ENCODE assay signal across 19 cellular contexts in the genomic region with DNA sequence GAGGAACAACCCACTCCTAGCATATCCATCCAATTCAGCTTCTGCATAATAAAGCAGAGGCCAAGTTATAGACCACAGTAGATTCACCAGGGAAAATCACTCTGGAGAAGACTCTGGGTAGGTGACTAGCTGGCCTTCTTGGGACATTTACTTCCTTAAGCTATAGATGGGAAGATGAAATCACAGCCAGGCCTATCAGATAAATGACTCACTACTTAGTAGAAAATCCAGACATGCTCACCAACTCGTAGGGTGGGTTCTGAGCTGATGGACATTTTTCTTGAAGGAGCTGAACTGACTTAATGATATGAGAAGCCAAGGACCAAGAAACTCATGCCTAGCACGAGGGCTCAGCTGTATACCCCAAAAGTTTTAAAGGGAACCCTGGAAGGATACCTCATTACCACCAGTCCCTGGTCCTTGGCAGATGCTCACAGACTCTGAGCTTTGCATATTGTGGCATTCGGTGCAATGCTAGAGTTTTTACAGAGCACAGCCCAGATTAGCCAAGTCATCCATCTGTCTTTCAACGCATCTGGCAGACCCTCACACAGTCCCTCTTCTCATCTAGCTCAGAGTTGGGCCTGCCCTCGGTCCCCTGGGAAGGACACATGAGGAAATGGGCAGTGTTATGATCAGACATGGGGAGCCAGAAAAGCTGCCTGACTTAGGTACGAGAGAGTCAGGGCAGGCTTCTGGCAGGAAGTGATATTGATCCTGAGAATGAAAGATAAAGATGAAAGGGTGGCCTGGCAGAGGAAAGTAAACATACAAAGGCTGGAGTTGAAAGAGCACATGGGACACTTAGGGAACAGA. TPM values are rescaled to one million over a fixed set of nuclear protein-coding genes. Genes with fewer than 3 reads are reported as not detected.
DNase-seq lines count a peak whose midpoint lies in the region; ATAC-seq, FAIRE-seq and TF ChIP-seq lines count a peak whose summit lies in the region.
"Had no signal": no experiment of that assay in that cellular context is flagged by ENCODE, and none has a peak within 500 bp of the region (broad histone marks: within the 10 kb centered on the region; RNA-seq: fewer than 3 reads in every experiment).

No MANE protein-coding gene starts in this region.

- peak; percentile 55 to 96; a peak in 3 of 4 replicates for TF ChIP-seq EP300 in HepG2 (IDR thresholded peaks at IDR 0.05; ENCODE audit: low read depth in 2 of 2, low read length in 2 of 2)
- peak; percentile 91 for TF ChIP-seq EP300 in HepG2 (CRISPR knock-in tag; IDR thresholded peaks at IDR 0.05; ENCODE audit: borderline replicate concordance)

- TF ChIP-seq CTCF in HepG2 (CRISPR knock-in tag; IDR thresholded peaks at IDR 0.05): 0 out of 2 replicates have a peak, but pooled peaks have one; percentile 1
- no peak for TF ChIP-seq CTCF in smooth muscle cell (IDR thresholded peaks at IDR 0.05; ENCODE audit: borderline replicate concordance, insufficient read depth, poor library complexity, severe bottlenecking)

- WGBS in HepG2 (ENCODE audit: low lambda C conversion rate): 22% methylated on average over 5 of the region's 6 CpGs
- 36% methylated on average over 6 of the region's 6 CpGs for WGBS in smooth muscle cell (ENCODE audit: low lambda C conversion rate)

- 0 out of 4 replicates have a peak, but pooled peaks of 1 of the 2 experiments have one; percentile 7 for TF ChIP-seq POLR2A in HepG2 (IDR thresholded peaks at IDR 0.05; ENCODE audit: insufficient read depth in 1 of 2, low read depth in 2 of 2, low read length in 2 of 2)

- peaks cover 4% of the 10 kb centered on the region; the same call in 1 of the 2 replicates for H4K20me1 ChIP-seq in BLaER1
- no peaks in the 10 kb centered on the region for H4K20me1 ChIP-seq in HepG2 (ENCODE audit: insufficient read depth, low read length)
- no peaks in the 10 kb centered on the region for H4K20me1 ChIP-seq in smooth muscle cell (ENCODE audit: low read depth)

- no peaks in the 10 kb centered on the region for H3K9me3 Mint-ChIP-seq in activated T-helper 17 cell treated with anti-CD3 and anti-CD28 coated beads, Interleukin-2, amount 50 U/mL, for 72 hours
- H3K9me3 Mint-ChIP-seq: immature natural killer cell had no signal

- H2AFZ ChIP-seq in HepG2 (ENCODE audit: low read length) (no peak overlapping the region), smooth muscle cell (ENCODE audit: low read depth) (no peak overlapping the region)

- no peak overlapping the region for H3K4me3 Mint-ChIP-seq in activated T-helper 17 cell treated with anti-CD3 and anti-CD28 coated beads, Interleukin-2, amount 50 U/mL, for 72 hours
- H3K4me3 Mint-ChIP-seq: immature natural killer cell had no signal

- H3K27me3 Mint-ChIP-seq in activated T-helper 17 cell treated with anti-CD3 and anti-CD28 coated beads, Interleukin-2, amount 50 U/mL, for 72 hours: no peaks in the 10 kb centered on the region

- H3K27ac ChIP-seq in BLaER1: peak overlapping the region; percentile 46; the same call in 1 of the 2 replicates
- H3K27ac ChIP-seq in HepG2 (ENCODE audit: extremely low read length, insufficient read depth, low read length): peak overlapping the region; percentile 97
- no peak overlapping the region for H3K27ac ChIP-seq in smooth muscle cell (ENCODE audit: low read depth)
- H3K27ac ChIP-seq: brain microvascular endothelial cell had no signal

- no peak for TF ChIP-seq RAD21 in HepG2 (CRISPR knock-in tag; IDR thresholded peaks at IDR 0.05)

- FAIRE-seq in HepG2 (lab: Jason Lieb, UNC): peak; percentile 96
- FAIRE-seq: GM12878 had no signal

- H3K9ac ChIP-seq in BLaER1 (peak overlapping the region; percentile 53; the same call in 1 of the 2 replicates), HepG2 (ENCODE audit: insufficient read depth, low read depth, low read length) (peak overlapping the region; percentile 75), smooth muscle cell (ENCODE audit: low read depth) (no peak overlapping the region)

- H3K27me3 ChIP-seq in BLaER1 (no peaks in the 10 kb centered on the region), HepG2 (ENCODE audit: control insufficient read depth in 1 of 2, insufficient read depth in 2 of 2, low read length in 2 of 2) (no peaks in the 10 kb centered on the region), smooth muscle cell (ENCODE audit: low read depth) (no peaks in the 10 kb centered on the region)

- no peaks in the 10 kb centered on the region for H3K36me3 Mint-ChIP-seq in activated T-helper 17 cell treated with anti-CD3 and anti-CD28 coated beads, Interleukin-2, amount 50 U/mL, for 72 hours (ENCODE audit: low read depth)
- H3K36me3 Mint-ChIP-seq: immature natural killer cell had no signal

- CTCF ChIA-PET in HepG2 (lab: Yijun Ruan, JAX; ENCODE audit: low intra/inter-chr PET ratio, low total read pairs): no interaction called here

- DNase-seq in HUDEP-2 (lab: John Stamatoyannopoulos, UW; ENCODE audit: unreplicated experiment in 76 of 76): peak in 64 of 76 experiments; percentile 7 to 85 (median 41)
- DNase-seq in HepG2 (ENCODE audit: low spot score): peak; percentile 91
- DNase-seq in NCI-H1105 (lab: John Stamatoyannopoulos, UW): no peak
- no peak for DNase-seq in smooth muscle cell (lab: John Stamatoyannopoulos, UW; ENCODE audit: unreplicated experiment)
- DNase-seq: activated effector memory CD4-positive, alpha-beta T cell treated with anti-CD3 and anti-CD28 coated beads, Interleukin-2, amount 50 U/mL, for 16 hours; brain microvascular endothelial cell; DND-41; effector memory CD4-positive, alpha-beta T cell; foreskin fibroblast; immature natural killer cell; NCI-H2029; NCI-H526 treated with DMSO at 0.1 percent for 48 hours had no signal

- no peak overlapping the region for H3K4me3 ChIP-seq in BLaER1
- peak overlapping the region in 1 of 3 experiments; percentile 32; a peak in 1 of 6 replicates for H3K4me3 ChIP-seq in HepG2 (replicated peaks in 1 of 3; ENCODE audit: insufficient read depth in 1 of 3, low read depth in 2 of 3, low read length in 3 of 3)
- H3K4me3 ChIP-seq in smooth muscle cell: no peak overlapping the region
- H3K4me3 ChIP-seq: GM12878 had no signal

- no peaks in the 10 kb centered on the region for H3K79me2 ChIP-seq in HepG2 (ENCODE audit: insufficient read depth, low read length)
- no peaks in the 10 kb centered on the region for H3K79me2 ChIP-seq in smooth muscle cell (ENCODE audit: low read depth)

- in situ Hi-C loops in HepG2 (cut with HindIII; ENCODE audit: extremely low pct_ligation_motif_present, low pct_unique_long_range_greater_than_20kb): no loop called here

- H3K9me3 ChIP-seq in BLaER1 (no peaks in the 10 kb centered on the region), HepG2 (ENCODE audit: low read length) (no peaks in the 10 kb centered on the region), smooth muscle cell (replicated peaks; ENCODE audit: low read depth) (no peaks in the 10 kb centered on the region)

- peak; percentile 18 for ATAC-seq in activated T-helper 17 cell treated with anti-CD3 and anti-CD28 coated beads, Interleukin-2, amount 50 U/mL, for 72 hours (replicated peaks)
- ATAC-seq in HepG2 (peak; percentile 73), HG03095 (IDR thresholded peaks at IDR 0.05; ENCODE audit: unreplicated experiment) (no peak), HG03108 (IDR thresholded peaks at IDR 0.05; ENCODE audit: unreplicated experiment) (no peak)
- ATAC-seq: GM12878 had no signal

- H3K36me3 ChIP-seq in BLaER1 (no peaks in the 10 kb centered on the region), HepG2 (replicated peaks in 1 of 2; ENCODE audit: control insufficient read depth in 1 of 2, insufficient read depth in 2 of 2, low read length in 2 of 2) (no peaks in the 10 kb centered on the region), smooth muscle cell (ENCODE audit: low read depth) (no peaks in the 10 kb centered on the region)
- H3K36me3 ChIP-seq: brain microvascular endothelial cell had no signal

- H3K27ac Mint-ChIP-seq in activated T-helper 17 cell treated with anti-CD3 and anti-CD28 coated beads, Interleukin-2, amount 50 U/mL, for 72 hours: peak overlapping the region; percentile 23

- TSS peak; percentile 36 for BruUV-seq in HepG2 (replicated peaks; lab: Mats Ljungman, UMichigan)

- H3K4me1 Mint-ChIP-seq in activated T-helper 17 cell treated with anti-CD3 and anti-CD28 coated beads, Interleukin-2, amount 50 U/mL, for 72 hours: peaks cover 33% of the 10 kb centered on the region

- H3K4me1 ChIP-seq in BLaER1: peaks cover 72% of the 10 kb centered on the region
- H3K4me1 ChIP-seq in HepG2 (ENCODE audit: insufficient read depth, low read length): peaks cover 91% of the 10 kb centered on the region
- peaks cover 5% of the 10 kb centered on the region for H3K4me1 ChIP-seq in smooth muscle cell (ENCODE audit: low read depth)

- intact Hi-C loops in HepG2 (cut with micrococcal nuclease; ENCODE audit: unreplicated experiment): no loop called here

- POLR2A ChIA-PET in HepG2 (lab: Yijun Ruan, JAX): interaction anchor here (0.8 to 4.4 kb wide), 14 partner anchors 8 to 386 kb away, joined by 3 to 55 read pairs (median 4); partner anchors contain the start of gene FNIP1

- no peaks in the 10 kb centered on the region for H3F3A ChIP-seq in smooth muscle cell (ENCODE audit: low read depth)

- peak overlapping the region; percentile 88 for H3K4me2 ChIP-seq in BLaER1
- H3K4me2 ChIP-seq in HepG2 (ENCODE audit: low read depth, low read length): peak overlapping the region; percentile 77
- H3K4me2 ChIP-seq in smooth muscle cell: no peak overlapping the region

RNA-seq across cellular contexts. Expression of gene ACSL6, which starts 15.0 kb away (rescaled TPM):
- 1 to 10 TPM; 1.4 to 6.7 TPM for total RNA-seq in activated T-helper 17 cell treated with anti-CD3 and anti-CD28 coated beads, Interleukin-2, amount 50 U/mL, for 72 hours
- total RNA-seq in HepG2 (2016; rRNA removed; fragmentation: Illumina TruSeq; extraction: Trizol): 2.5 and 3.7 TPM in 2 replicates
- 0.40 and 0.71 TPM in 2 replicates for total RNA-seq in HepG2 (2016; cell fraction: cytosol; rRNA removed; fragmentation: Illumina TruSeq; extraction: Trizol; ENCODE audit: low read depth)
- total RNA-seq in HepG2 (2016; cell fraction: insoluble cytoplasmic fraction; rRNA removed; fragmentation: Illumina TruSeq; extraction: Trizol): 2.5 and 3.7 TPM in 2 replicates
- 1.2 and 1.4 TPM in 2 replicates for total RNA-seq in HepG2 (2016; cell fraction: membrane; rRNA removed; fragmentation: Illumina TruSeq; extraction: Trizol)
- 7.7 and 9.1 TPM in 2 replicates for total RNA-seq in HepG2 (2016; cell fraction: nucleus; rRNA removed; fragmentation: Illumina TruSeq; extraction: Trizol)
- 3.8 and 8.3 TPM in 2 replicates for polyA plus RNA-seq in HepG2 (2011; rRNA removed)
- polyA plus RNA-seq in HepG2 (2011; cell fraction: cytosol; rRNA removed): 1.2 and 1.9 TPM in 2 replicates
- polyA plus RNA-seq in HepG2 (2011; cell fraction: nucleus; rRNA removed): 34.1 and 36.0 TPM in 2 replicates
- 2.4 and 4.2 TPM in 2 replicates for polyA plus RNA-seq in HepG2 (2012)
- 0.34 and 0.45 TPM in 2 replicates for polyA plus RNA-seq in HepG2 (2016; cell fraction: cytosol; fragmentation: Illumina TruSeq; extraction: Trizol; ENCODE audit: low read depth)
- polyA plus RNA-seq in HepG2 (2016; cell fraction: insoluble cytoplasmic fraction; fragmentation: Illumina TruSeq; extraction: Trizol; ENCODE audit: low read depth): 1.7 and 2.1 TPM in 2 replicates
- polyA plus RNA-seq in HepG2 (2016; cell fraction: membrane; fragmentation: Illumina TruSeq; extraction: Trizol; ENCODE audit: low read depth): 0.49 and 0.72 TPM in 2 replicates
- 7.7 and 7.8 TPM in 2 replicates for polyA plus RNA-seq in HepG2 (2016; cell fraction: nucleus; fragmentation: Illumina TruSeq; extraction: Trizol; ENCODE audit: insufficient read depth, low read depth)
- polyA minus RNA-seq in HepG2 (2011; rRNA and poly(A)+ RNA removed; ENCODE audit: low replicate concordance): 0.35 and 13.5 TPM in 2 replicates
- 0.88 and 2.8 TPM in 2 replicates for polyA minus RNA-seq in HepG2 (2011; cell fraction: cytosol; rRNA and poly(A)+ RNA removed)
- 11.3 and 17.3 TPM in 2 replicates for polyA minus RNA-seq in HepG2 (2011; cell fraction: nucleus; rRNA and poly(A)+ RNA removed)
- not detected in 2 replicates for total RNA-seq in smooth muscle cell
- not detected in 2 replicates for polyA plus RNA-seq in smooth muscle cell
- total RNA-seq: GM12878, MCF 10A, RPMI7951 had no signal

RNA-seq across cellular contexts. Expression of gene MEIKIN, which starts 51.0 kb away (rescaled TPM):
- not detected for total RNA-seq in activated T-helper 17 cell treated with anti-CD3 and anti-CD28 coated beads, Interleukin-2, amount 50 U/mL, for 72 hours
- total RNA-seq in HepG2 (2016; rRNA removed; fragmentation: Illumina TruSeq; extraction: Trizol) (not detected in 2 replicates), smooth muscle cell (not detected in 2 replicates)
- not detected in 2 replicates for total RNA-seq in HepG2 (2016; cell fraction: cytosol; rRNA removed; fragmentation: Illumina TruSeq; extraction: Trizol; ENCODE audit: low read depth)
- total RNA-seq in HepG2 (2016; cell fraction: insoluble cytoplasmic fraction; rRNA removed; fragmentation: Illumina TruSeq; extraction: Trizol): not detected in 2 replicates
- not detected in 2 replicates for total RNA-seq in HepG2 (2016; cell fraction: membrane; rRNA removed; fragmentation: Illumina TruSeq; extraction: Trizol)
- total RNA-seq in HepG2 (2016; cell fraction: nucleus; rRNA removed; fragmentation: Illumina TruSeq; extraction: Trizol): not detected in 2 replicates
- polyA plus RNA-seq in HepG2 (2011; rRNA removed) (not detected in 2 replicates), smooth muscle cell (not detected in 2 replicates)
- polyA plus RNA-seq in HepG2 (2011; cell fraction: cytosol; rRNA removed): not detected in 2 replicates
- not detected in 2 replicates for polyA plus RNA-seq in HepG2 (2011; cell fraction: nucleus; rRNA removed)
- not detected in 2 replicates for polyA plus RNA-seq in HepG2 (2012)
- polyA plus RNA-seq in HepG2 (2016; cell fraction: cytosol; fragmentation: Illumina TruSeq; extraction: Trizol; ENCODE audit: low read depth): not detected in 2 replicates
- polyA plus RNA-seq in HepG2 (2016; cell fraction: insoluble cytoplasmic fraction; fragmentation: Illumina TruSeq; extraction: Trizol; ENCODE audit: low read depth): not detected in 2 replicates
- not detected in 2 replicates for polyA plus RNA-seq in HepG2 (2016; cell fraction: membrane; fragmentation: Illumina TruSeq; extraction: Trizol; ENCODE audit: low read depth)
- not detected in 2 replicates for polyA plus RNA-seq in HepG2 (2016; cell fraction: nucleus; fragmentation: Illumina TruSeq; extraction: Trizol; ENCODE audit: insufficient read depth, low read depth)
- polyA minus RNA-seq in HepG2 (2011; rRNA and poly(A)+ RNA removed; ENCODE audit: low replicate concordance): not detected in 2 replicates
- not detected in 2 replicates for polyA minus RNA-seq in HepG2 (2011; cell fraction: cytosol; rRNA and poly(A)+ RNA removed)
- polyA minus RNA-seq in HepG2 (2011; cell fraction: nucleus; rRNA and poly(A)+ RNA removed): not detected in 2 replicates
- total RNA-seq: GM12878, MCF 10A, RPMI7951 had no signal
- polyA plus RNA-seq: GM12878 had no signal

Comparison
In these comparisons a context has a peak if more than half of its experiments do, and no peak if none do; other contexts are left out.
1. DNase-seq: peak in HUDEP-2 (64 of 76) and HepG2 (single experiment); none in NCI-H1105 (single experiment) and smooth muscle cell (single experiment).
2. ATAC-seq: peak in activated T-helper 17 cell treated with anti-CD3 and anti-CD28 coated beads, Interleukin-2, amount 50 U/mL, for 72 hours (single experiment) and HepG2 (single experiment); none in HG03095 (single experiment) and HG03108 (single experiment).